35 cellular contexts compared by ENCODE assay signal in the genomic region with DNA sequence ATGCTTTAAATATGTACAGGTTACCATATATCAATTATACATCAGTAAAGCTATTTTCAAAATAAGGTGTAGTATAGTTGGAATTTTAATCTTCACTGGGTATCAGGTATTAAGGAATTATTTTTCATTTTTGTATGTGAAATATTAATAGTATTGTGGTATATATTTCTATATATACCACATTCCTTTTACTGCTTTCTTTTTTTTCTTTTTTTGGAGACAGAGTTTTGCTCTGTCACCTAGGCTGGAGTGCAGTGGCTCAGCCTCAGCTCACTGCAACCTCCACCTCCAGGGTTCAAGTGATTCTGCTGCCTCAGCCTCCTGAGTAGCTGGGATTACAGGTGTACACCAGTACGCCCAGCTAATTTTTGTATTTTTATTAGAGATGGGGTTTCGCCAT. TPM values are rescaled to one million over a fixed set of nuclear protein-coding genes. Genes with fewer than 3 reads are reported as not detected.
"Had no signal": no experiment of that assay in that cellular context is flagged by ENCODE, and none has a peak within 500 bp of the region (broad histone marks: within the 10 kb centered on the region; RNA-seq: fewer than 3 reads in every experiment).

No MANE protein-coding gene starts in this region.

- H3K9me3 ChIP-seq: MG63 had no signal

- H3K36me3 ChIP-seq: MG63 had no signal

- H3K4me3 ChIP-seq: MG63 had no signal

- DNase-seq: Karpas-422, Kasumi-1, MG63, MM.1S, MV-4-11, NCI-H1048, NCI-H1092, NCI-H1092 treated with DMSO at 0.1 percent for 48 hours, NCI-H1105, NCI-H1105 treated with DMSO at 0.1 percent for 48 hours, NCI-H1417, NCI-H1417 treated with DMSO at 0.1 percent for 48 hours, NCI-H1436, NCI-H1436 treated with DMSO at 0.1 percent for 48 hours, NCI-H146, NCI-H1694, NCI-H1694 treated with DMSO at 0.1 percent for 48 hours, NCI-H187, NCI-H187 treated with DMSO at 0.1 percent for 48 hours, NCI-H1930, NCI-H2029, NCI-H2029 treated with DMSO at 0.1 percent for 48 hours, NCI-H2081, NCI-H2081 treated with DMSO at 0.1 percent for 48 hours, NCI-H2107, NCI-H2171, NCI-H2171 treated with DMSO at 0.1 percent for 48 hours, NCI-H2227 treated with DMSO at 0.1 percent for 48 hours, NCI-H226, NCI-H345, NCI-H446, NCI-H446 treated with DMSO at 0.1 percent for 48 hours, NCI-H510A, NCI-H510A treated with DMSO at 0.1 percent for 48 hours had no signal

RNA-seq across cellular contexts. Expression of a gene that starts 36.6 kb away (rescaled TPM):
- total RNA-seq: LHCN-M2 had no signal
